22 cellular contexts compared by ENCODE assay signal in genomic region chr6:10271982-10272381, GRCh38.
"Had no signal": no experiment of that assay in that cellular context is flagged by ENCODE, and none has a peak within 500 bp of the region (broad histone marks: within the 10 kb centered on the region; RNA-seq: fewer than 3 reads in every experiment).

No MANE protein-coding gene starts in this region.

- H3K4me1 ChIP-seq: lower lobe of right lung, right lobe of liver, testis, vagina had no signal

- H3K27ac ChIP-seq: body of pancreas, foreskin keratinocyte, lower lobe of right lung, right lobe of liver, skin epidermis, testis, vagina had no signal

- DNase-seq: activated CD4-positive, alpha-beta T cell treated with anti-CD3 and anti-CD28 coated beads, Interleukin-2, amount 10 ng/mL, durations not matched to agents 24 days and 14 days; activated CD8-positive, alpha-beta memory T cell treated with anti-CD3 and anti-CD28 coated beads, Interleukin-2, amount 10 ng/mL, durations not matched to agents 7 days and 5 days; activated CD8-positive, alpha-beta T cell treated with anti-CD3 and anti-CD28 coated beads for 36 hours; activated effector memory CD4-positive, alpha-beta T cell treated with anti-CD3 and anti-CD28 coated beads, Interleukin-2, amount 50 U/mL, for 16 hours; activated naive CD4-positive, alpha-beta T cell treated with anti-CD3 and anti-CD28 coated beads, Interleukin-2, amount 10 ng/mL, durations not matched to agents 7 days and 5 days; activated naive CD8-positive, alpha-beta T cell treated with anti-CD3 and anti-CD28 coated beads, Interleukin-2, amount 50 U/mL, for 24 hours; activated T-cell treated with anti-CD3 and anti-CD28 coated beads for 4 hours; caudate nucleus; dermis blood vessel endothelial cell; effector memory CD4-positive, alpha-beta T cell; lower lobe of right lung; naive B cell; nucleus accumbens; posterior cingulate gyrus; right lobe of liver; stimulated activated naive B cell treated with anti-CD40 and anti-IgM and Interleukin-4, amounts not matched to agents 10 μg/mL and 1 μg/mL and 100 μg/mL, for 72 hours; testis had no signal

- H3K4me3 ChIP-seq: body of pancreas, lower lobe of right lung, right lobe of liver, skin epidermis, testis, vagina had no signal

- H3K36me3 ChIP-seq: lower lobe of right lung, right lobe of liver, vagina had no signal

- ATAC-seq: activated CD8-positive, alpha-beta memory T cell treated with anti-CD3 and anti-CD28 coated beads, Interleukin-2, amount 10 ng/mL, durations not matched to agents 7 days and 5 days; activated CD8-positive, alpha-beta T cell treated with anti-CD3 and anti-CD28 coated beads for 36 hours; activated naive CD8-positive, alpha-beta T cell treated with anti-CD3 and anti-CD28 coated beads, Interleukin-2, amount 50 U/mL, for 24 hours; body of pancreas; foreskin keratinocyte; left lobe of liver; lower lobe of right lung; right lobe of liver; stimulated activated naive B cell treated with anti-CD40 and anti-IgM and Interleukin-4, amounts not matched to agents 10 μg/mL and 1 μg/mL and 100 μg/mL, for 72 hours had no signal

- H3K9me3 ChIP-seq: body of pancreas, lower lobe of right lung, right lobe of liver, testis, vagina had no signal

- H3K27me3 ChIP-seq: foreskin keratinocyte, right lobe of liver, testis, vagina had no signal
